ENCODE assay signal across 27 cellular contexts in genomic region chr2:105378921-105379383, GRCh38. TPM values are rescaled to one million over a fixed set of nuclear protein-coding genes. Genes with fewer than 3 reads are reported as not detected.
DNase-seq lines count a peak whose midpoint lies in the region; ATAC-seq, FAIRE-seq and TF ChIP-seq lines count a peak whose summit lies in the region.
"Had no signal": no experiment of that assay in that cellular context is flagged by ENCODE, and none has a peak within 500 bp of the region (broad histone marks: within the 10 kb centered on the region; RNA-seq: fewer than 3 reads in every experiment).

No MANE protein-coding gene starts in this region.

- no peak for ATAC-seq in Right ventricle myocardium superior (ENCODE audit: poor library complexity)
- no peak for ATAC-seq in right cardiac atrium
- ATAC-seq: activated T-helper 17 cell treated with anti-CD3 and anti-CD28 coated beads, Interleukin-2, amount 50 U/mL, for 72 hours; naive thymus-derived CD8-positive, alpha-beta T cell; right lobe of liver; T-helper 17 cell had no signal

- dilution Hi-C loops in endothelial cell of umbilical vein (cut with MboI; ENCODE audit: extremely low pct_ligation_motif_present, low sequenced_read_pairs): no loop called here

- TF ChIP-seq EP300 in stomach (IDR thresholded peaks at IDR 0.05): no peak

- no peak overlapping the region for H3K4me2 ChIP-seq in endothelial cell of umbilical vein (ENCODE audit: insufficient read depth, low read length)

- H3K4me3 ChIP-seq in cardiac muscle cell: no peak overlapping the region
- no peak overlapping the region for H3K4me3 ChIP-seq in endothelial cell of umbilical vein (replicated peaks in 1 of 3; ENCODE audit: insufficient read depth in 1 of 3, low read depth in 1 of 3, low read length in 3 of 3)
- no peak overlapping the region for H3K4me3 ChIP-seq in right cardiac atrium (ENCODE audit: low read length)
- no peak overlapping the region for H3K4me3 ChIP-seq in stomach
- H3K4me3 ChIP-seq: right lobe of liver, SK-N-MC had no signal

- peaks cover 93% of the 10 kb centered on the region for H3K79me2 ChIP-seq in endothelial cell of umbilical vein (ENCODE audit: control insufficient read depth, insufficient read depth, low read length)

- BruUV-seq in endothelial cell of umbilical vein (replicated peaks; lab: Mats Ljungman, UMichigan): no TSS peak

- no peak for DNase-seq in cardiac muscle cell (ENCODE audit: low read depth in 1 of 2, low spot score in 1 of 2)
- DNase-seq in Right ventricle myocardium superior: no peak
- DNase-seq in endothelial cell of umbilical vein (ENCODE audit: low read depth, low spot score): no peak
- no peak for DNase-seq in right cardiac atrium
- no peak for DNase-seq in stomach
- no peak for DNase-seq in NCI-H2029 treated with DMSO at 0.1 percent for 48 hours (lab: John Stamatoyannopoulos, UW)
- no peak for DNase-seq in OCI-M1 (lab: John Stamatoyannopoulos, UW)
- DNase-seq in retina: no peak
- DNase-seq: activated naive CD8-positive, alpha-beta T cell treated with anti-CD3 and anti-CD28 coated beads, Interleukin-2, amount 10 ng/mL, durations not matched to agents 7 days and 5 days; DND-41; Kasumi-1; kidney glomerular epithelial cell; naive thymus-derived CD8-positive, alpha-beta T cell; NCI-H1092; NCI-H2081 treated with DMSO at 0.1 percent for 48 hours; NCI-H446; right lobe of liver; stimulated activated CD8-positive, alpha-beta memory T cell treated with anti-CD3 and anti-CD28 coated beads, Interleukin-4, amount 100 ng/mL, for 48 hours; T-helper 17 cell had no signal

- intact Hi-C loops in Right ventricle myocardium superior (cut with DNase I): no loop called here
- intact Hi-C loops in endothelial cell of umbilical vein (cut with micrococcal nuclease): no loop called here
- intact Hi-C loops in right cardiac atrium (cut with DNase I): no loop called here
- intact Hi-C loops in stomach (cut with DNase I; ENCODE audit: low total_unique reads): no loop called here

- no peaks in the 10 kb centered on the region for H3K9me3 ChIP-seq in cardiac muscle cell (ENCODE audit: low read depth)
- H3K9me3 ChIP-seq in endothelial cell of umbilical vein (replicated peaks; ENCODE audit: control insufficient read depth, insufficient read depth, low read length): no peaks in the 10 kb centered on the region
- no peaks in the 10 kb centered on the region for H3K9me3 ChIP-seq in right cardiac atrium (ENCODE audit: control insufficient read depth, low read length)
- no peaks in the 10 kb centered on the region for H3K9me3 ChIP-seq in stomach
- H3K9me3 ChIP-seq: BE2C, right lobe of liver had no signal

- H3K4me1 ChIP-seq in cardiac muscle cell (ENCODE audit: low read depth): peaks cover 80% of the 10 kb centered on the region
- peaks cover 79% of the 10 kb centered on the region for H3K4me1 ChIP-seq in endothelial cell of umbilical vein (ENCODE audit: control insufficient read depth, extremely low read depth, insufficient read depth, low read length)
- peaks cover 5% of the 10 kb centered on the region for H3K4me1 ChIP-seq in right cardiac atrium (ENCODE audit: control insufficient read depth, insufficient read depth, low read length)
- peaks cover 58 to 99% (median 74%) of the 10 kb centered on the region in 4 donors for H3K4me1 ChIP-seq in stomach
- H3K4me1 ChIP-seq: right lobe of liver had no signal

- H2AFZ ChIP-seq in endothelial cell of umbilical vein (ENCODE audit: low read depth, low read length): no peak overlapping the region

- TF ChIP-seq POLR2A in endothelial cell of umbilical vein (IDR thresholded peaks at IDR 0.05; ENCODE audit: low read depth, low read length) (peak; percentile 50), stomach (IDR thresholded peaks at IDR 0.05) (no peak)

- no peak overlapping the region for H3K9ac ChIP-seq in endothelial cell of umbilical vein (replicated peaks; ENCODE audit: extremely low read depth, insufficient read depth, low read length)

- H4K20me1 ChIP-seq in endothelial cell of umbilical vein (replicated peaks; ENCODE audit: control insufficient read depth, extremely low read depth, insufficient read depth, low read length): no peaks in the 10 kb centered on the region

- H3K36me3 ChIP-seq in cardiac muscle cell: peaks cover 72% of the 10 kb centered on the region
- H3K36me3 ChIP-seq in endothelial cell of umbilical vein (ENCODE audit: control insufficient read depth in 2 of 2, extremely low read depth in 1 of 2, insufficient read depth in 2 of 2, low read length in 2 of 2): peaks cover 41 to 49% of the 10 kb centered on the region in 2 experiments
- peaks cover 0 to 48% (median 13%) of the 10 kb centered on the region in 4 donors for H3K36me3 ChIP-seq in stomach

- no peaks in the 10 kb centered on the region for H3K9me1 ChIP-seq in endothelial cell of umbilical vein (replicated peaks; ENCODE audit: control insufficient read depth, extremely low read depth, insufficient read depth, low read length)

- CTCF ChIA-PET in endothelial cell of umbilical vein (lab: Charles Lee): interaction anchor here (0.7 kb wide), 1 partner anchor 16 kb away, joined by 3 read pairs; no protein-coding TSS in a partner anchor

- H3K27ac ChIP-seq in cardiac muscle cell (peak overlapping the region; percentile 80), endothelial cell of umbilical vein (ENCODE audit: insufficient read depth, low read depth, low read length) (peak overlapping the region; percentile 84), right cardiac atrium (ENCODE audit: low read length) (peak overlapping the region; percentile 24), stomach (peak overlapping the region in 4 of 5 donors; percentile 71 to 93 (median 86))
- H3K27ac ChIP-seq: right lobe of liver, SK-N-MC, VCaP had no signal

- POLR2A ChIA-PET in endothelial cell of umbilical vein (lab: Charles Lee): interaction anchor here (1.1 kb wide), 1 partner anchor 10 kb away, joined by 3 read pairs; no protein-coding TSS in a partner anchor

- H3K27me3 ChIP-seq in cardiac muscle cell: no peaks in the 10 kb centered on the region
- no peaks in the 10 kb centered on the region for H3K27me3 ChIP-seq in endothelial cell of umbilical vein (ENCODE audit: control insufficient read depth in 2 of 2, insufficient read depth in 2 of 2, low read length in 2 of 2)
- no peaks in the 10 kb centered on the region for H3K27me3 ChIP-seq in right cardiac atrium (ENCODE audit: control insufficient read depth, insufficient read depth)
- H3K27me3 ChIP-seq in stomach: no peaks in the 10 kb centered on the region
- H3K27me3 ChIP-seq: BE2C, right lobe of liver had no signal

- FAIRE-seq in endothelial cell of umbilical vein (lab: Jason Lieb, UNC): no peak
- FAIRE-seq: endometrium, frontal cortex, GM12892, GM19239 had no signal

- TF ChIP-seq CTCF in cardiac muscle cell (IDR thresholded peaks at IDR 0.05; ENCODE audit: low read depth, low read length) (no peak), endothelial cell of umbilical vein (IDR thresholded peaks at IDR 0.05; ENCODE audit: extremely low read depth in 1 of 2, insufficient read depth in 1 of 2, low read depth in 1 of 2, low read length in 2 of 2) (no peak), stomach (IDR thresholded peaks at IDR 0.05) (no peak)

- WGBS in right cardiac atrium: 85% methylated on average over 4 of the region's 4 CpGs
- WGBS in stomach, 5 donors: 71 to 93% (median 86%) methylated on average over 4 of the region's 4 CpGs

RNA-seq across cellular contexts. Expression of gene FHL2, which starts 19.9 kb away (rescaled TPM):
- total RNA-seq in cardiac muscle cell (586 and 1,288 TPM in 2 replicates), Right ventricle myocardium superior (1,567 TPM), endothelial cell of umbilical vein (178 and 197 TPM in 2 replicates), right cardiac atrium (100 to 1,000 TPM; 423 to 631 (median 511) TPM), stomach (100 to 1,000 TPM in 1 of 5 donors, 10 to 100 TPM in 4; 42.3 to 118 (median 57.1) TPM)
- polyA plus RNA-seq in cardiac muscle cell (612 and 1,543 TPM in 2 replicates), endothelial cell of umbilical vein (491 and 497 TPM in 2 replicates), right cardiac atrium (410 TPM), stomach (100 to 1,000 TPM in 1 of 3 donors, 10 to 100 TPM in 2; 45.7 to 240 (median 84.2) TPM)
- 433 and 443 TPM in 2 replicates for polyA plus RNA-seq in endothelial cell of umbilical vein (2011; cell fraction: cytosol; rRNA removed)
- 279 and 307 TPM in 2 replicates for polyA plus RNA-seq in endothelial cell of umbilical vein (2011; cell fraction: nucleus; rRNA removed)
- 357 and 359 TPM in 2 replicates for polyA plus RNA-seq in endothelial cell of umbilical vein (2012)
- polyA minus RNA-seq in endothelial cell of umbilical vein: 419 and 437 TPM in 2 replicates
- polyA minus RNA-seq in endothelial cell of umbilical vein (2011; cell fraction: cytosol; rRNA and poly(A)+ RNA removed): 23.9 TPM
- 243 and 285 TPM in 2 replicates for polyA minus RNA-seq in endothelial cell of umbilical vein (2011; cell fraction: nucleus; rRNA and poly(A)+ RNA removed)
- total RNA-seq: naive thymus-derived CD8-positive, alpha-beta T cell had no signal

RNA-seq across cellular contexts. Expression of gene C2orf49, which starts 41.6 kb away (rescaled TPM):
- total RNA-seq in cardiac muscle cell (21.5 and 37.9 TPM in 2 replicates), Right ventricle myocardium superior (18.7 TPM), endothelial cell of umbilical vein (15.0 and 16.0 TPM in 2 replicates), right cardiac atrium (10 to 100 TPM; 13.2 to 20.3 (median 17.0) TPM), stomach (10 to 100 TPM; 10.5 to 22.0 (median 11.3) TPM)
- polyA plus RNA-seq in cardiac muscle cell (19.2 and 31.3 TPM in 2 replicates), endothelial cell of umbilical vein (3.6 and 4.6 TPM in 2 replicates), right cardiac atrium (15.8 TPM), stomach (10 to 100 TPM in 1 of 3 donors, 1 to 10 TPM in 2; 6.3 to 11.2 (median 7.0) TPM)
- 6.9 and 8.1 TPM in 2 replicates for polyA plus RNA-seq in endothelial cell of umbilical vein (2011; cell fraction: cytosol; rRNA removed)
- polyA plus RNA-seq in endothelial cell of umbilical vein (2011; cell fraction: nucleus; rRNA removed): 4.5 and 8.9 TPM in 2 replicates
- 13.9 and 19.0 TPM in 2 replicates for polyA plus RNA-seq in endothelial cell of umbilical vein (2012)
- polyA minus RNA-seq in endothelial cell of umbilical vein: 3.9 and 4.4 TPM in 2 replicates
- 7.0 TPM for polyA minus RNA-seq in endothelial cell of umbilical vein (2011; cell fraction: cytosol; rRNA and poly(A)+ RNA removed)
- 4.2 and 6.7 TPM in 2 replicates for polyA minus RNA-seq in endothelial cell of umbilical vein (2011; cell fraction: nucleus; rRNA and poly(A)+ RNA removed)

RNA-seq across cellular contexts. Expression of gene TGFBRAP1, which starts 49.4 kb away (rescaled TPM):
- total RNA-seq in cardiac muscle cell (15.8 and 18.9 TPM in 2 replicates), Right ventricle myocardium superior (8.6 TPM), endothelial cell of umbilical vein (34.9 and 37.6 TPM in 2 replicates), right cardiac atrium (10 to 100 TPM in 3 of 4 donors, 1 to 10 TPM in 1; 9.9 to 12.5 (median 11.8) TPM), stomach (10 to 100 TPM; 13.4 to 35.7 (median 28.1) TPM)
- polyA plus RNA-seq in cardiac muscle cell (11.4 and 11.5 TPM in 2 replicates), endothelial cell of umbilical vein (22.3 and 25.4 TPM in 2 replicates), right cardiac atrium (3.6 TPM), stomach (10 to 100 TPM in 1 of 3 donors, 1 to 10 TPM in 2; 4.9 to 11.6 (median 8.3) TPM)
- 17.7 and 18.3 TPM in 2 replicates for polyA plus RNA-seq in endothelial cell of umbilical vein (2011; cell fraction: cytosol; rRNA removed)
- polyA plus RNA-seq in endothelial cell of umbilical vein (2011; cell fraction: nucleus; rRNA removed): 22.6 and 26.4 TPM in 2 replicates
- 27.0 and 29.0 TPM in 2 replicates for polyA plus RNA-seq in endothelial cell of umbilical vein (2012)
- 41.6 and 43.9 TPM in 2 replicates for polyA minus RNA-seq in endothelial cell of umbilical vein
- 15.0 TPM for polyA minus RNA-seq in endothelial cell of umbilical vein (2011; cell fraction: cytosol; rRNA and poly(A)+ RNA removed)
- 24.8 and 27.1 TPM in 2 replicates for polyA minus RNA-seq in endothelial cell of umbilical vein (2011; cell fraction: nucleus; rRNA and poly(A)+ RNA removed)

Comparison
In these comparisons a context has a peak if more than half of its experiments do, and no peak if none do; other contexts are left out.
1. H3K27ac ChIP-seq: peak in every context shown above with its lines; median percentile 86 in stomach; 84 in endothelial cell of umbilical vein; 80 in cardiac muscle cell; 24 in right cardiac atrium.